In the genomic region with DNA sequence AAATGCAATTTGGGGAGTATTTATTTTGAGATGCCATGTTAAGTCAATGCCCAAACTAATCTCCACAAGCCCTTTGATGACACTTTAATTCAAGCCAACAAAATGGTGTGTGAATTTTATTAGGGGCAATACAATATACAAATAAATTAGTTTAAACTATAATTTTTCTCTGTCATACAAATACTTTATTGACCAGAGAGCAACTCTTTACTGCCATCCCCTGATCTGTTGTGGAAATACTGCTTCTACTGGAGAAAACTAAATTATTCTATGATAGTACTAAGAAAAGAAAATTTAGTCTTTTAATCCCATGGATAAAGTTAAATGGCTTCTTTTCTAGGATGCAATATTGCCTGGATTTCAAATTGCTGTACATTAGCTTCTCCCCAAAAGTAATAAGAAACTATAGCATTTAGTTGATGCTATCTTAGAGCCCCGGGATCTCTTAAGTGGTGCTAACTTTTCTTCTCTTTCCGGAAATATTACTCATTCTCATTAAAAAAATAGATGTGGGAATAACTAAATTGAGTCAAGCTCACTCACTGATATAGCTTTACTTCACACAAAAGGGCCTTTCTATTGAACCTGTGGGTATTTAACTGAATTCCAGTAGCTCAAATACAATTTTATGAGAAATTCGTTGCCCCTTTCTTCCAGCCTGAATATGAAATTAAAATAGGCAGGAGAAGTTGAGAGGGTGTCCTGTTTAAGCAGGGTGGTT, we compare ENCODE assay signal across 10 cellular contexts. TPM values are rescaled to one million over a fixed set of nuclear protein-coding genes. Genes with fewer than 3 reads are reported as not detected.
DNase-seq lines count a peak whose midpoint lies in the region; ATAC-seq and TF ChIP-seq lines count a peak whose summit lies in the region.
"Had no signal": no experiment of that assay in that cellular context is flagged by ENCODE, and none has a peak within 500 bp of the region (broad histone marks: within the 10 kb centered on the region; RNA-seq: fewer than 3 reads in every experiment).

No MANE protein-coding gene starts in this region.

- CTCF ChIA-PET in BJ (lab: Yijun Ruan, JAX): interaction anchor here (0.8 to 2.7 kb wide), 17 partner anchors 8 to 347 kb away, joined by 3 to 119 read pairs (median 7); a partner anchor contains a TSS

- intact Hi-C loops in spleen (cut with DNase I; ENCODE audit: low total_unique reads): loop anchor here (2.0 kb wide), 1 partner anchor 107 kb away; no protein-coding TSS in a partner anchor

- H3K27me3 ChIP-seq in BJ (ENCODE audit: control insufficient read depth, insufficient read depth, low read length) (no peaks in the 10 kb centered on the region), spleen (replicated peaks in 1 of 7) (no peaks in the 10 kb centered on the region)

- WGBS in spleen, 5 donors: 83 to 89% (median 87%) methylated on average over 3 of the region's 3 CpGs

- ATAC-seq in GM21619 (IDR thresholded peaks at IDR 0.05; ENCODE audit: unreplicated experiment) (no peak), HG03280 (IDR thresholded peaks at IDR 0.05; ENCODE audit: unreplicated experiment) (no peak), GM19455 (IDR thresholded peaks at IDR 0.05; ENCODE audit: unreplicated experiment) (no peak)

- H3K36me3 ChIP-seq in BJ (ENCODE audit: control insufficient read depth, insufficient read depth, low read length) (no peaks in the 10 kb centered on the region), spleen (no peaks in the 10 kb centered on the region)

- TF ChIP-seq CTCF in BJ (IDR thresholded peaks at IDR 0.05; ENCODE audit: insufficient read depth, low read depth, low read length): peak; percentile 54
- peak; percentile 82 for TF ChIP-seq CTCF in VCaP (conservative IDR thresholded peaks at IDR 0.05)
- TF ChIP-seq CTCF in spleen (IDR thresholded peaks at IDR 0.05 in 8 of 11, conservative IDR thresholded peaks at IDR 0.05 in 3 of 11): no peak

- no peaks in the 10 kb centered on the region for H3K9me3 ChIP-seq in spleen

- POLR2A ChIA-PET in BJ (lab: Charles Lee): no interaction called here

- H3K4me1 ChIP-seq in spleen: no peaks in the 10 kb centered on the region

- H3K27ac ChIP-seq in VCaP (no peak overlapping the region), spleen (no peak overlapping the region)
- H3K27ac ChIP-seq: KMS-11 had no signal

- TF ChIP-seq POLR2A in spleen (IDR thresholded peaks at IDR 0.05): no peak

- DNase-seq in BJ (ENCODE audit: low read depth) (no peak), HuH-7.5 (ENCODE audit: low spot score) (peak; percentile 22), kidney tubule cell (ENCODE audit: low spot score) (peak; percentile 18), spleen (no peak)

- H3K4me3 ChIP-seq in BJ (ENCODE audit: low read depth, low read length) (no peak overlapping the region), spleen (no peak overlapping the region)

RNA-seq across cellular contexts. Expression of a gene that starts 49.2 kb away (rescaled TPM):
- 6.4 and 10.4 TPM in 2 replicates for polyA plus RNA-seq in BJ (2011; rRNA removed)
- 1.7 and 2.5 TPM in 2 replicates for polyA minus RNA-seq in BJ (2011; rRNA and poly(A)+ RNA removed)
- total RNA-seq in spleen: 10 to 100 TPM; 32.1 to 64.8 (median 35.2) TPM
- 10 to 100 TPM in 2 of 3 donors, 1 to 10 TPM in 1; 7.2 to 12.7 (median 11.4) TPM for polyA plus RNA-seq in spleen

RNA-seq across cellular contexts. Expression of a gene that starts 58.7 kb away (rescaled TPM):
- polyA plus RNA-seq in BJ (2011; rRNA removed): not detected in 2 replicates
- not detected in 2 replicates for polyA minus RNA-seq in BJ (2011; rRNA and poly(A)+ RNA removed)
- not detected for total RNA-seq in spleen
- under 1 TPM in 1 of 3 donors, not detected in 2; 0.08 TPM for polyA plus RNA-seq in spleen
- total RNA-seq: ureter had no signal

Comparison
In these comparisons a context has a peak if more than half of its experiments do, and no peak if none do; other contexts are left out.
1. DNase-seq: peak in HuH-7.5 (single experiment) and kidney tubule cell (single experiment); none in BJ (single experiment) and spleen (single experiment).
2. CTCF ChIP-seq: peak in BJ (single experiment) and VCaP (single experiment); none in spleen (0 of 11).